8 cellular contexts compared by ENCODE assay signal in the genomic region with DNA sequence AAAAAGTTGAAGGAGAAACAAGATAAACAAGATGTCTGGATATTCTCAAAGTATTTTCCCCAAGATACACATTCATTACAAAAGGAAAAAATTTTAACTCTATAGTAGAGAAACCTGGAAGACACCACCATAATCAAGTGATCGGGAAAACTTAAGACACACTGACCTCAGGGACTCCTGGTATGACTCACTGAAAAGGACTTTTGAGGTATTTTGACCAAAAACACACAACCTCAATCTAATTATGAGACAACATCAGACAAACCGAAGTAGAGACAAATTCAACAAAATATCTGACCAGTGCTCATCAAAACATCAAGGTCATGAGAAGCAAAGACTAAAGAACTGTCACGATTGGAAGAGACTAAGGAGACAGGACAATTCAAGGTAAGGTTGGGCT. TPM values are rescaled to one million over a fixed set of nuclear protein-coding genes. Genes with fewer than 3 reads are reported as not detected.
A peak's percentile ranks its signal among the peaks of the same experiment; 100 is the strongest.
DNase-seq lines count a peak whose midpoint lies in the region; ATAC-seq and TF ChIP-seq lines count a peak whose summit lies in the region.

No MANE protein-coding gene starts in this region.

- H3K36me3 Mint-ChIP-seq in activated T-helper 17 cell treated with anti-CD3 and anti-CD28 coated beads, Interleukin-2, amount 50 U/mL, for 72 hours (ENCODE audit: low read depth) = peaks cover 80% of the 10 kb centered on the region
- peaks cover 2% of the 10 kb centered on the region for H3K36me3 Mint-ChIP-seq in mesothelial cell of epicardium

- H3K36me3 ChIP-seq in ACC112 (ENCODE audit: insufficient read depth, low read length) (no peaks in the 10 kb centered on the region), Karpas-422 (ENCODE audit: insufficient read depth, low read length) (no peaks in the 10 kb centered on the region), SJCRH30 (no peaks in the 10 kb centered on the region)

- peak; percentile 39 for ATAC-seq in GM21529 (IDR thresholded peaks at IDR 0.05; ENCODE audit: unreplicated experiment)
- peak; percentile 42 for ATAC-seq in activated T-helper 17 cell treated with anti-CD3 and anti-CD28 coated beads, Interleukin-2, amount 50 U/mL, for 72 hours (replicated peaks)

- H2AFZ ChIP-seq in ACC112 (ENCODE audit: low read length, unreplicated experiment) (no peak overlapping the region), Karpas-422 (ENCODE audit: low read length) (no peak overlapping the region)

- H4K20me1 ChIP-seq in Karpas-422 (ENCODE audit: insufficient read depth, low read depth, low read length) = peaks cover 38% of the 10 kb centered on the region

- no peaks in the 10 kb centered on the region for H3K9me3 ChIP-seq in Karpas-422 (ENCODE audit: low read length)
- H3K9me3 ChIP-seq in SJCRH30 (replicated peaks) = no peaks in the 10 kb centered on the region

- H3K79me2 ChIP-seq in ACC112 (ENCODE audit: control insufficient read depth, insufficient read depth, low read length, unreplicated experiment) (peaks cover 82% of the 10 kb centered on the region), Karpas-422 (ENCODE audit: low read length) (no peaks in the 10 kb centered on the region; the same call in 1 of the 2 replicates)

- H3K27ac ChIP-seq in ACC112 (ENCODE audit: low read depth, low read length) (peak overlapping the region; percentile 96), Karpas-422 (ENCODE audit: low read length) (no peak overlapping the region), SJCRH30 (no peak overlapping the region)

- H3K4me3 Mint-ChIP-seq in activated T-helper 17 cell treated with anti-CD3 and anti-CD28 coated beads, Interleukin-2, amount 50 U/mL, for 72 hours = peak overlapping the region; percentile 81
- H3K4me3 Mint-ChIP-seq in mesothelial cell of epicardium = no peak overlapping the region

- no peak overlapping the region for H3K4me2 ChIP-seq in Karpas-422 (ENCODE audit: low read depth, low read length, poor library complexity, severe bottlenecking)

- H3K9ac ChIP-seq in Karpas-422 (ENCODE audit: low read length) = no peak overlapping the region

- DNase-seq in mesothelial cell of epicardium (ENCODE audit: low spot score in 2 of 2, unreplicated experiment in 2 of 2) (no peak), Karpas-422 (no peak), HuH-7 (ENCODE audit: low spot score) (no peak), SJCRH30 (no peak)
- DNase-seq in activated effector memory CD4-positive, alpha-beta T cell treated with anti-CD3 and anti-CD28 coated beads, Interleukin-2, amount 50 U/mL, for 16 hours = no peak

- H3K4me3 ChIP-seq in ACC112 (ENCODE audit: low read depth, low read length) (peak overlapping the region; percentile 70), Karpas-422 (ENCODE audit: low read length) (no peak overlapping the region), SJCRH30 (no peak overlapping the region)

- H3K27ac Mint-ChIP-seq in activated T-helper 17 cell treated with anti-CD3 and anti-CD28 coated beads, Interleukin-2, amount 50 U/mL, for 72 hours = peak overlapping the region; percentile 92
- H3K27ac Mint-ChIP-seq in mesothelial cell of epicardium = peak overlapping the region; percentile 60

- H3K4me1 ChIP-seq in ACC112 (ENCODE audit: control insufficient read depth, insufficient read depth, low read length, unreplicated experiment) (peaks cover 55% of the 10 kb centered on the region), Karpas-422 (ENCODE audit: low read length) (peaks cover 30% of the 10 kb centered on the region), SJCRH30 (no peaks in the 10 kb centered on the region)

- H3K27me3 ChIP-seq in ACC112 (ENCODE audit: insufficient read depth, low read length) (no peaks in the 10 kb centered on the region), Karpas-422 (ENCODE audit: low read length) (no peaks in the 10 kb centered on the region), SJCRH30 (no peaks in the 10 kb centered on the region)

- H3K4me1 Mint-ChIP-seq in activated T-helper 17 cell treated with anti-CD3 and anti-CD28 coated beads, Interleukin-2, amount 50 U/mL, for 72 hours = peaks cover 48% of the 10 kb centered on the region
- H3K4me1 Mint-ChIP-seq in mesothelial cell of epicardium = peaks cover 45% of the 10 kb centered on the region

- no peaks in the 10 kb centered on the region for H3K9me2 ChIP-seq in Karpas-422 (replicated peaks; ENCODE audit: insufficient read depth, low read length)

- H3K9me3 Mint-ChIP-seq in activated T-helper 17 cell treated with anti-CD3 and anti-CD28 coated beads, Interleukin-2, amount 50 U/mL, for 72 hours = no peaks in the 10 kb centered on the region
- no peaks in the 10 kb centered on the region for H3K9me3 Mint-ChIP-seq in mesothelial cell of epicardium

- no peak for TF ChIP-seq CTCF in mesothelial cell of epicardium (IDR thresholded peaks at IDR 0.05; ENCODE audit: unreplicated experiment)

- no peaks in the 10 kb centered on the region for H3K27me3 Mint-ChIP-seq in activated T-helper 17 cell treated with anti-CD3 and anti-CD28 coated beads, Interleukin-2, amount 50 U/mL, for 72 hours
- H3K27me3 Mint-ChIP-seq in mesothelial cell of epicardium (ENCODE audit: low read depth) = no peaks in the 10 kb centered on the region

RNA-seq across cellular contexts. Expression of a gene that starts 34.7 kb away (rescaled TPM):
- total RNA-seq in activated T-helper 17 cell treated with anti-CD3 and anti-CD28 coated beads, Interleukin-2, amount 50 U/mL, for 72 hours = 10 to 100 TPM; 45.8 to 78.1 TPM
- total RNA-seq in mesothelial cell of epicardium = 39.3 to 44.9 TPM (median 42.2 TPM) in 3 replicates
- total RNA-seq in Karpas-422 (2014; rRNA removed; shearing (Covaris generic); ENCODE audit: low replicate concordance) = 8.5 and 13.7 TPM in 2 replicates
- total RNA-seq in SJCRH30 (2014; rRNA removed; shearing (Covaris generic)) = 15.3 and 16.7 TPM in 2 replicates
